ENCODE assay signal across 19 cellular contexts in the genomic region with DNA sequence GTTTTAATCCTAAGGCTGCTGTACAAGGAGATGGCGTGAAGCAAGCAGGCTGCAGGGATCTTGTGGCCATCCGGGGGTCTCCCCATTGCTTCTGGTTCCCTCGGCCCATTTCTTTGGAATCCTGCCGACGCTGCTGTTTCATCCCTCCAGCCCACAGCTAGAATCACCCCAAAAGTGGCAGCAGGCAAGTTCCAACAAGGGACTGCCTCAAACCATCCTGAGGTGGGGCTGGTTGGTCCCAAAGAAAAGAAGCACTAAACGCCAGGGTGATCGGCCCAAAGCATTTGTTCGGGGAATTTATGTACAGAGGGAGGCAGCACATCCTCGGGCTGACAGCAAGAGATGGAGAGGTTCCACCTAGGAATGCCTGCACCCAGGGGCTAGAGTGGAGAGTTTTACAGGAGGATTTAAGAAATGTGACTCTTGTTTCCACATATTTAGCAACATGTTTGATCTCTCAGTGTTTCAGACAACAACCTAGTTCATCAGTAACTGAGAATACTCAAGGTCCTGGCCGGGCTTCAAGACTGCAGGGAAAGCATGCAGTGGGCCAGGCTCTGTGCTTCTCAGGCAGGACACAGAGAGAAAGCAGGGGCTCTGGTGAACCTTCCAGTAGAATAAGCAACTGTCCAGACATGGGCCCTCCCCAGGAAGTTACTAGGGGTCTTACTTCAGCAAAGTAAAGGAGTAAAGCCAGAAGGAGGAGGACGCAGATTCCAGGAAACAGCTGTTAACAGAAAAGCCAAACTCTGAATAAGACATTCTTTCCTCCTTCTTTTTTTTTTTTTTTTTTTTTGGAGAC. TPM values are rescaled to one million over a fixed set of nuclear protein-coding genes. Genes with fewer than 3 reads are reported as not detected.
DNase-seq lines count a peak whose midpoint lies in the region; ATAC-seq, FAIRE-seq and TF ChIP-seq lines count a peak whose summit lies in the region.
"Had no signal": no experiment of that assay in that cellular context is flagged by ENCODE, and none has a peak within 500 bp of the region (broad histone marks: within the 10 kb centered on the region; RNA-seq: fewer than 3 reads in every experiment).

No MANE protein-coding gene starts in this region.

- H2AFZ ChIP-seq in astrocyte (ENCODE audit: low read depth, low read length), result no peak overlapping the region

- H3K36me3 Mint-ChIP-seq in astrocyte (ENCODE audit: low read depth, unreplicated experiment), result peaks cover 4% of the 10 kb centered on the region

- H3K27ac ChIP-seq in heart right ventricle (peak overlapping the region in 5 of 10 donors; percentile 19 to 39 (median 26)), astrocyte (ENCODE audit: low read depth, low read length) (no peak overlapping the region), lung (ENCODE audit: low read depth in 1 of 2, low read length in 1 of 2) (peak overlapping the region in 1 of 2 donors; percentile 83), thyroid gland (peak overlapping the region; percentile 47 to 100 (median 60))
- H3K27ac ChIP-seq: epithelial cell of prostate had no signal

- no peak overlapping the region for H3K9ac ChIP-seq in astrocyte (ENCODE audit: low read length)
- H3K9ac ChIP-seq: SK-N-SH had no signal

- no peaks in the 10 kb centered on the region for H3K9me3 ChIP-seq in heart right ventricle
- H3K9me3 ChIP-seq in astrocyte (ENCODE audit: insufficient read depth, low read depth, low read length), result no peaks in the 10 kb centered on the region
- no peaks in the 10 kb centered on the region for H3K9me3 ChIP-seq in lung (ENCODE audit: control insufficient read depth in 2 of 2, insufficient read depth in 1 of 2, low read length in 1 of 2)
- no peaks in the 10 kb centered on the region for H3K9me3 ChIP-seq in thyroid gland
- H3K9me3 ChIP-seq: SK-N-SH had no signal

- H3K79me2 ChIP-seq in astrocyte (ENCODE audit: insufficient read depth, low read length), result peaks cover 17% of the 10 kb centered on the region

- ATAC-seq in Right ventricle myocardium superior (ENCODE audit: poor library complexity) (no peak), heart right ventricle (no peak), lung (ENCODE audit: insufficient read depth, low FRiP score) (no peak)
- ATAC-seq: stimulated activated naive B cell treated with anti-CD40 and anti-IgM and Interleukin-4, amounts not matched to agents 10 μg/mL and 1 μg/mL and 100 μg/mL, for 72 hours had no signal

- H3K9me3 Mint-ChIP-seq in astrocyte (ENCODE audit: unreplicated experiment), result no peaks in the 10 kb centered on the region
- H3K9me3 Mint-ChIP-seq: stimulated activated naive B cell treated with anti-CD40 and anti-IgM and Interleukin-4, amounts not matched to agents 10 μg/mL and 1 μg/mL and 100 μg/mL, for 72 hours had no signal

- H3K36me3 ChIP-seq in heart right ventricle (no peaks in the 10 kb centered on the region), astrocyte (ENCODE audit: insufficient read depth, low read length) (no peaks in the 10 kb centered on the region), lung (ENCODE audit: control insufficient read depth in 2 of 2, insufficient read depth in 2 of 2, low read length in 2 of 2) (no peaks in the 10 kb centered on the region), thyroid gland (no peaks in the 10 kb centered on the region)

- DNase-seq in Right ventricle myocardium superior, result peak; percentile 42
- DNase-seq in heart right ventricle, result no peak
- no peak for DNase-seq in astrocyte (ENCODE audit: low read depth)
- peak; percentile 67 for DNase-seq in lung (ENCODE audit: low spot score)
- DNase-seq in thyroid gland, result no peak
- DNase-seq in activated CD4-positive, CD25-positive, alpha-beta regulatory T cell treated with anti-CD3 and anti-CD28 coated beads, Interleukin-2, amount 50 U/mL, for 72 hours, result no peak
- no peak for DNase-seq in NCI-H2107 (lab: John Stamatoyannopoulos, UW)
- no peak for DNase-seq in NCI-H1048 (lab: John Stamatoyannopoulos, UW)
- DNase-seq: ACHN; anterior cingulate cortex; CD8-positive, alpha-beta memory T cell; cortex of kidney; GOT3; NCI-H1092 treated with DMSO at 0.1 percent for 48 hours; NCI-H774; SK-N-SH; stimulated activated naive B cell treated with anti-CD40 and anti-IgM and Interleukin-4, amounts not matched to agents 10 μg/mL and 1 μg/mL and 100 μg/mL, for 72 hours had no signal

- H3K27me3 ChIP-seq in heart right ventricle, result no peaks in the 10 kb centered on the region
- H3K27me3 ChIP-seq in astrocyte (ENCODE audit: insufficient read depth, low read length), result no peaks in the 10 kb centered on the region
- no peaks in the 10 kb centered on the region for H3K27me3 ChIP-seq in lung (ENCODE audit: control insufficient read depth, insufficient read depth)
- H3K27me3 ChIP-seq in thyroid gland, result no peaks in the 10 kb centered on the region

- TF ChIP-seq POLR2A in thyroid gland (IDR thresholded peaks at IDR 0.05), result no peak

- no peak for FAIRE-seq in astrocyte (lab: Jason Lieb, UNC)
- FAIRE-seq: keratinocyte had no signal

- no peak overlapping the region for H3K4me2 ChIP-seq in astrocyte (ENCODE audit: low read length)
- H3K4me2 ChIP-seq: SK-N-SH had no signal

- TF ChIP-seq CTCF in heart right ventricle (IDR thresholded peaks at IDR 0.05) (no peak), astrocyte (IDR thresholded peaks at IDR 0.05; ENCODE audit: insufficient read depth, low read depth, low read length) (no peak), lung (IDR thresholded peaks at IDR 0.05; ENCODE audit: control extremely low read depth, extremely low read depth) (no peak), thyroid gland (IDR thresholded peaks at IDR 0.05) (no peak)

- peaks cover 6% of the 10 kb centered on the region for H3K27me3 Mint-ChIP-seq in astrocyte (ENCODE audit: low read depth, unreplicated experiment)
- H3K27me3 Mint-ChIP-seq: CD8-positive, alpha-beta memory T cell; stimulated activated naive B cell treated with anti-CD40 and anti-IgM and Interleukin-4, amounts not matched to agents 10 μg/mL and 1 μg/mL and 100 μg/mL, for 72 hours had no signal

- H3K4me1 Mint-ChIP-seq in astrocyte (ENCODE audit: low read depth, unreplicated experiment), result peaks cover 11% of the 10 kb centered on the region

- H4K20me1 ChIP-seq in astrocyte (ENCODE audit: insufficient read depth, low read length), result peaks cover 23% of the 10 kb centered on the region

- H3K4me1 ChIP-seq in heart right ventricle (peaks cover 0 to 35% (median 16%) of the 10 kb centered on the region in 9 donors), astrocyte (ENCODE audit: insufficient read depth, low read length) (peaks cover 14% of the 10 kb centered on the region), lung (ENCODE audit: control insufficient read depth in 2 of 2, insufficient read depth in 2 of 2, low read length in 2 of 2) (peaks cover 4 to 5% of the 10 kb centered on the region in 2 donors), thyroid gland (peaks cover 23 to 40% of the 10 kb centered on the region in 2 donors)

- intact Hi-C loops in Right ventricle myocardium superior (cut with DNase I), result no loop called here
- intact Hi-C loops in heart right ventricle (cut with DNase I), result loop anchor here in 4 of 10 donors (5.0 kb wide), 1 partner anchor 34 kb away; no protein-coding TSS in a partner anchor
- intact Hi-C loops in thyroid gland (cut with DNase I), result no loop called here

- H3K4me3 ChIP-seq in heart right ventricle, result no peak overlapping the region
- no peak overlapping the region for H3K4me3 ChIP-seq in astrocyte (ENCODE audit: insufficient read depth, low read depth, low read length)
- no peak overlapping the region for H3K4me3 ChIP-seq in lung
- no peak overlapping the region for H3K4me3 ChIP-seq in thyroid gland (replicated peaks in 1 of 3)

- no peak overlapping the region for H3K4me3 Mint-ChIP-seq in astrocyte (ENCODE audit: unreplicated experiment)
- H3K4me3 Mint-ChIP-seq: stimulated activated naive B cell treated with anti-CD40 and anti-IgM and Interleukin-4, amounts not matched to agents 10 μg/mL and 1 μg/mL and 100 μg/mL, for 72 hours had no signal

- peak overlapping the region; percentile 18 for H3K27ac Mint-ChIP-seq in astrocyte (ENCODE audit: unreplicated experiment)
- H3K27ac Mint-ChIP-seq: stimulated activated naive B cell treated with anti-CD40 and anti-IgM and Interleukin-4, amounts not matched to agents 10 μg/mL and 1 μg/mL and 100 μg/mL, for 72 hours had no signal

- WGBS in heart right ventricle, 2 donors, result 60 to 74% methylated on average over 11 of the region's 11 CpGs
- WGBS in lung, 2 donors, result 60 to 73% methylated on average over 11 of the region's 11 CpGs
- whole genome bisulfite sequencing in thyroid gland, 2 donors, result 73 to 76% methylated on average over 11 of the region's 11 CpGs

RNA-seq across cellular contexts. Expression of a gene that starts 4.3 kb away (rescaled TPM):
- total RNA-seq in Right ventricle myocardium superior (110 TPM), heart right ventricle (100 to 1,000 TPM in 1 of 10 donors, 10 to 100 TPM in 9; 53.6 to 110 (median 74.7) TPM), astrocyte (73.6 and 80.1 TPM in 2 replicates), lung (10 to 100 TPM; 41.6 to 60.0 TPM), thyroid gland (100 to 1,000 TPM in 1 of 4 donors, 10 to 100 TPM in 3; 54.6 to 110 (median 86.4) TPM)
- polyA plus RNA-seq in heart right ventricle (100 to 1,000 TPM in 1 of 2 donors, 10 to 100 TPM in 1; 56.0 to 248 TPM), lung (10 to 100 TPM; 35.5 to 80.5 TPM)

RNA-seq across cellular contexts. Expression of a gene that starts 11.1 kb away (rescaled TPM):
- 2.0 TPM for total RNA-seq in Right ventricle myocardium superior
- 1 to 10 TPM in 8 of 10 donors, under 1 TPM in 2; 0.66 to 5.9 (median 2.3) TPM for total RNA-seq in heart right ventricle
- 1 to 10 TPM; 1.1 to 3.8 TPM for polyA plus RNA-seq in heart right ventricle
- 7.4 and 8.7 TPM in 2 replicates for total RNA-seq in astrocyte
- 10 to 100 TPM in 1 of 2 donors, under 1 TPM in 1; 0.40 to 12.8 TPM for total RNA-seq in lung
- 10 to 100 TPM in 1 of 2 donors, 1 to 10 TPM in 1; 2.5 to 10.7 TPM for polyA plus RNA-seq in lung
- 1 to 10 TPM; 1.0 to 9.9 (median 5.3) TPM for total RNA-seq in thyroid gland

RNA-seq across cellular contexts. Expression of a gene that starts 21.0 kb away (rescaled TPM):
- total RNA-seq in Right ventricle myocardium superior (25.1 TPM), heart right ventricle (10 to 100 TPM; 21.5 to 87.0 (median 63.1) TPM), astrocyte (40.1 and 40.7 TPM in 2 replicates), lung (10 to 100 TPM; 29.2 to 40.3 TPM), thyroid gland (1 to 10 TPM in 3 of 4 donors, under 1 TPM in 1; 0.67 to 7.8 (median 3.5) TPM)
- polyA plus RNA-seq in heart right ventricle (100 to 1,000 TPM in 1 of 2 donors, 10 to 100 TPM in 1; 14.2 to 113 TPM), lung (10 to 100 TPM; 14.1 to 15.0 TPM)
- polyA plus RNA-seq: keratinocyte had no signal

RNA-seq across cellular contexts. Expression of a gene that starts 36.3 kb away (rescaled TPM):
- 106 TPM for total RNA-seq in Right ventricle myocardium superior
- total RNA-seq in heart right ventricle, result 100 to 1,000 TPM in 4 of 10 donors, 10 to 100 TPM in 6; 73.8 to 138 (median 77.9) TPM
- 100 to 1,000 TPM in 1 of 2 donors, 10 to 100 TPM in 1; 96.3 to 122 TPM for polyA plus RNA-seq in heart right ventricle
- total RNA-seq in astrocyte, result 143 and 145 TPM in 2 replicates
- 100 to 1,000 TPM in 1 of 2 donors, 10 to 100 TPM in 1; 63.7 to 128 TPM for total RNA-seq in lung
- polyA plus RNA-seq in lung, result 100 to 1,000 TPM in 1 of 2 donors, 10 to 100 TPM in 1; 85.8 to 114 TPM
- total RNA-seq in thyroid gland, result 100 to 1,000 TPM; 204 to 294 (median 241) TPM

RNA-seq across cellular contexts. Expression of a gene that starts 47.8 kb away (rescaled TPM):
- total RNA-seq in Right ventricle myocardium superior, result 23.6 TPM
- 10 to 100 TPM; 20.9 to 30.4 (median 23.8) TPM for total RNA-seq in heart right ventricle
- polyA plus RNA-seq in heart right ventricle, result 10 to 100 TPM; 31.4 to 34.1 TPM
- total RNA-seq in astrocyte, result 21.1 and 23.4 TPM in 2 replicates
- total RNA-seq in lung, result 10 to 100 TPM; 15.7 to 21.4 TPM
- 10 to 100 TPM; 27.1 to 39.6 TPM for polyA plus RNA-seq in lung
- 10 to 100 TPM; 12.8 to 23.7 (median 15.0) TPM for total RNA-seq in thyroid gland

Comparison
In these comparisons a context has a peak if more than half of its experiments do, and no peak if none do; other contexts are left out.
1. DNase-seq: peak in Right ventricle myocardium superior (single experiment) and lung (single experiment); none in heart right ventricle (0 of 2), astrocyte (single experiment), thyroid gland (0 of 2), activated CD4-positive, CD25-positive, alpha-beta regulatory T cell treated with anti-CD3 and anti-CD28 coated beads, Interleukin-2, amount 50 U/mL, for 72 hours (single experiment), NCI-H2107 (single experiment) and NCI-H1048 (single experiment).